Comparison of ENCODE assay signal across 8 cellular contexts in genomic region chr6:3258201-3258600, GRCh38. TPM values are rescaled to one million over a fixed set of nuclear protein-coding genes. Genes with fewer than 3 reads are reported as not detected.
DNase-seq lines count a peak whose midpoint lies in the region; ATAC-seq and TF ChIP-seq lines count a peak whose summit lies in the region.

No MANE protein-coding gene starts in this region.

- H3K36me3 ChIP-seq in BE2C (peaks cover 12% of the 10 kb centered on the region), MG63 (peaks cover 3% of the 10 kb centered on the region; the same call in 1 of the 2 replicates)

- no peaks in the 10 kb centered on the region for H3K36me3 Mint-ChIP-seq in nephron (ENCODE audit: low read depth)

- H3K4me3 ChIP-seq in BE2C (ENCODE audit: low read depth, low read length): peak overlapping the region; percentile 52
- peak overlapping the region; percentile 70 for H3K4me3 ChIP-seq in MG63
- peak overlapping the region; percentile 53 to 98 (median 89) for H3K4me3 ChIP-seq in dorsolateral prefrontal cortex

- DNase-seq in BE2C (no peak), MG63 (no peak), dorsolateral prefrontal cortex (no peak), NOMO-1 treated with DMSO at 0.1 percent for 48 hours (lab: John Stamatoyannopoulos, UW; ENCODE audit: unreplicated experiment) (no peak), NCI-H1417 treated with DMSO at 0.1 percent for 48 hours (lab: John Stamatoyannopoulos, UW) (no peak), DMS 273 treated with DMSO at 0.1 percent for 48 hours (lab: John Stamatoyannopoulos, UW) (no peak)

- peaks cover 26% of the 10 kb centered on the region for H3K4me1 Mint-ChIP-seq in nephron

- peaks cover 6% of the 10 kb centered on the region; the same call in 1 of the 2 replicates for H3K4me1 ChIP-seq in BE2C

- peaks cover 4% of the 10 kb centered on the region for H3K27me3 Mint-ChIP-seq in nephron (ENCODE audit: low read depth)

- H3K27me3 ChIP-seq in BE2C (no peaks in the 10 kb centered on the region), MG63 (no peaks in the 10 kb centered on the region), dorsolateral prefrontal cortex (no peaks in the 10 kb centered on the region)

- intact Hi-C loops in dorsolateral prefrontal cortex (cut with DNase I): loop anchor here (2.0 to 10.0 kb wide), 5 partner anchors 63 to 263 kb away; partner anchors contain the start of genes NQO2 (in 2 of the 2), RIPK1 (in 1 of the 2) and TUBB2A (in 1 of the 2)

- TF ChIP-seq CTCF in BE2C (IDR thresholded peaks at IDR 0.05; ENCODE audit: low read depth, low read length) (no peak), dorsolateral prefrontal cortex (IDR thresholded peaks at IDR 0.05 in 54 of 56, conservative IDR thresholded peaks at IDR 0.05 in 2 of 56; ENCODE audit: low read depth in 1 of 56, partially characterized antibody in 56 of 56) (no peak), nephron (IDR thresholded peaks at IDR 0.05; ENCODE audit: unreplicated experiment in 3 of 3) (no peak)

- H3K27ac ChIP-seq in dorsolateral prefrontal cortex: peak overlapping the region in 36 of 59 donors; percentile 28 to 92 (median 76)

- no peaks in the 10 kb centered on the region for H3K9me3 Mint-ChIP-seq in nephron

- peak overlapping the region; percentile 76 to 83 (median 82) for H3K4me3 Mint-ChIP-seq in nephron

- H3K9me3 ChIP-seq in BE2C (no peaks in the 10 kb centered on the region), MG63 (no peaks in the 10 kb centered on the region)

- ATAC-seq in GM18870 (IDR thresholded peaks at IDR 0.05; ENCODE audit: unreplicated experiment): no peak

- H3K27ac Mint-ChIP-seq in nephron: no peak overlapping the region

RNA-seq across cellular contexts. Expression of gene PSMG4, which starts 0.5 kb away (rescaled TPM):
- polyA plus RNA-seq in BE2C (2012; ENCODE audit: insufficient read depth, insufficient read length, low read depth): 54.8 TPM
- total RNA-seq in MG63 (2014; rRNA removed; shearing (Covaris generic); ENCODE audit: low replicate concordance): 28.6 and 36.9 TPM in 2 replicates
- total RNA-seq in dorsolateral prefrontal cortex: 10 to 100 TPM; 17.1 to 34.4 (median 25.3) TPM

RNA-seq across cellular contexts. Expression of gene TUBB2B, which starts 30.7 kb away (rescaled TPM):
- 301 TPM for polyA plus RNA-seq in BE2C (2012; ENCODE audit: insufficient read depth, insufficient read length, low read depth)
- total RNA-seq in MG63 (2014; rRNA removed; shearing (Covaris generic); ENCODE audit: low replicate concordance): 8.6 and 27.6 TPM in 2 replicates
- total RNA-seq in dorsolateral prefrontal cortex: 100 to 1,000 TPM in 108 of 120 experiments, 10 to 100 TPM in 12; 53.6 to 634 (median 180) TPM
